Comparison of ENCODE assay signal across 25 cellular contexts in the genomic region with DNA sequence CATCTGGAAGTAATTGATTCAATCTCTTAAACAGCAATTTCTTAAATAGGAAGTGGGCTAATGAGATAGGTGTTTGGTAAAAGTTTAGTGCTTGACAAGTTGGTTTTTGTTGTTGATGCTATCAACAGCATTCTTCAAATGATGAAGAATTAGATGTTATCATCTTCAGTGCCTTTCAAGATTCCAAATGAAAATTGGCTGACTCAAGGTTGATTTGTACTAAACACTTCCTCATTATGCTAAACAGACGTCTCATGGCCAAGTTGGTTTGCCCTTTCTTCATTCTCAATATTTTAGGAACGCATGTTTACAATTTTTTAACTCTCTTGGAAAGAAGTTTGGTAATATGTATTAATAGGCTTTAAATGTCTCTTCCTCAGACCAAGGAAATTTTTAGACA.
"Had no signal": no experiment of that assay in that cellular context is flagged by ENCODE, and none has a peak within 500 bp of the region (broad histone marks: within the 10 kb centered on the region; RNA-seq: fewer than 3 reads in every experiment).

No MANE protein-coding gene starts in this region.

- H3K27ac ChIP-seq: coronary artery, dorsolateral prefrontal cortex, esophagus muscularis mucosa, gastrocnemius medialis, heart left ventricle, hepatocyte, lower lobe of right lung had no signal

- DNase-seq: dermis blood vessel endothelial cell; dorsolateral prefrontal cortex; effector CD4-positive, alpha-beta T cell; effector memory CD4-positive, alpha-beta T cell; foreskin fibroblast; foreskin melanocyte; gastrocnemius medialis; heart left ventricle; hypothalamus; immature natural killer cell; islet precursor cell; kidney; kidney glomerular epithelial cell; left colon; left ventricle myocardium superior; lower lobe of right lung; mesenchymal stem cell; mucosa of descending colon; naive B cell had no signal

- H3K27me3 ChIP-seq: esophagus muscularis mucosa, heart left ventricle, hepatocyte had no signal

- H3K9me3 Mint-ChIP-seq: immature natural killer cell had no signal

- H3K36me3 Mint-ChIP-seq: immature natural killer cell, mesothelial cell of epicardium, naive B cell had no signal

- H3K4me1 ChIP-seq: esophagus muscularis mucosa, gastrocnemius medialis, heart left ventricle, lower lobe of right lung had no signal

- H2AFZ ChIP-seq: hepatocyte had no signal

- H3K4me3 ChIP-seq: coronary artery, dorsolateral prefrontal cortex, esophagus muscularis mucosa, gastrocnemius medialis, heart left ventricle, hepatocyte, lower lobe of right lung, mucosa of descending colon had no signal

- H3K9me3 ChIP-seq: esophagus muscularis mucosa, gastrocnemius medialis, heart left ventricle, lower lobe of right lung, mucosa of descending colon had no signal

- ATAC-seq: gastrocnemius medialis, heart left ventricle, left colon, left lobe of liver, left ventricle myocardium superior, lower lobe of right lung, mucosa of descending colon had no signal

- H3K36me3 ChIP-seq: esophagus muscularis mucosa, gastrocnemius medialis, heart left ventricle, lower lobe of right lung had no signal

- H3K4me3 Mint-ChIP-seq: immature natural killer cell, mesothelial cell of epicardium, naive B cell had no signal

- H3K4me1 Mint-ChIP-seq: immature natural killer cell, mesothelial cell of epicardium had no signal

- H3K4me2 ChIP-seq: hepatocyte had no signal

- H3K27ac Mint-ChIP-seq: immature natural killer cell, mesothelial cell of epicardium, naive B cell had no signal

- H3K79me2 ChIP-seq: hepatocyte had no signal

- FAIRE-seq: endothelial cell of umbilical vein, kidney had no signal
